11 cellular contexts compared by ENCODE assay signal in the genomic region with DNA sequence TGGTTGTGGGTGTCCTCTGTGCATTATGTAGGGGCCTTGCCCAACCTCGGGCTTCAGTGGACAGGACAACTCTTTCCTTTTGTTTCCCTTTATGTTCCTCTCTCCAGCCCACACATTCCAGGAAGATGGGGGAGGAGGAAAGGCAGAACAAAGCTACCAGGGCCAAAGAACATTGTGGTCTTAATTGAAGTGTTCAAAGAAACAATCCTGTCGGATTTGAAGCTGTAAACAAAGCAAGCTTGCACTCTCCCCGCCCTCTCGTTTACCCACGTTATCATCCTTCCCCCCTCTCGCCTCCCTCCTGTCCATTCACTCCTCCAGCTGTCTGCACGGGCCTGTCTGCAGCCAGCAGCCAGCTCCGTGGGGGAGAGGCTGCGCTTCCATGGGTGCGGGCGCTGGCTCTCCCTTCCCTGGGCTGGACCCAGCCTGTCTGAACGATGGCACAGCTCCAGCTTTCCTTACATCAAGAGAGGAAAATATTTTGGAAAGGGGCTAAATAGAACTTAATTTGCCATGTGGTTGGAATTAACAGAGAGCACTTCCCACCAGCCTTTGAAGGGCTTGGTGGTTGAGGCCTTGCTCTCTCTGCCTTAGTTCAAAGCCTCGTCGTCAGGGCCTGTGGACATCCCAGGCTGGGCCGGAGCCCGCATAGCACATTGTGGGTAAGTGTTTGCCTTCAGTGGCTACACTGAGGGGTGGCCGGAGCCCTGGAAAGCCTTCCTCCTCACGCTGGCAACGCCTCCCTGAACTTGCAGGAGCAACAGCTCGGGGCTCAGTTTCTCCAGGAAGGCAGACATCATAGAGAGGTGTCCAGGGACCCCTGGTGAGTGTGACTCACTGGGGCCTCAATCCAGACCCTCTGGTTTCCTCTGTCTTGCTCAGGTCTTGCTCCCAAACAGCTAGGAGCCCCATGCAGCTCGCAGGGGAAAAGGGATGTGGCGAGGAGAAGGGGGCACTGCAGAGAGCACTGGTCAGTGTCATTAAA.
DNase-seq lines count a peak whose midpoint lies in the region; ATAC-seq, FAIRE-seq and TF ChIP-seq lines count a peak whose summit lies in the region.
"Had no signal": no experiment of that assay in that cellular context is flagged by ENCODE, and none has a peak within 500 bp of the region (broad histone marks: within the 10 kb centered on the region; RNA-seq: fewer than 3 reads in every experiment).

No MANE protein-coding gene starts in this region.

- H3K9me2 ChIP-seq in SK-N-SH = no peaks in the 10 kb centered on the region

- H3K27ac Mint-ChIP-seq in Caco-2 (ENCODE audit: unreplicated experiment) = peak overlapping the region; percentile 64
- H3K27ac Mint-ChIP-seq in activated T-helper 2 cell treated with anti-CD3 and anti-CD28 coated beads, Interferon-gamma antibody, Interleukin-2, Interleukin-4, amounts not matched to agents 10 μg/mL and 5 μg/mL and 100 μg/mL, durations not matched to agents 14 hours and 24 hours and 36 hours = no peak overlapping the region
- H3K27ac Mint-ChIP-seq: memory B cell; stimulated activated naive CD8-positive, alpha-beta T cell treated with anti-CD3 and anti-CD28 coated beads, Interleukin-15, Interleukin-2, amounts not matched to agents 100 ng/mL and 50 ng/mL, for 24 hours had no signal

- TF ChIP-seq CTCF in Caco-2 (IDR thresholded peaks at IDR 0.05; ENCODE audit: insufficient read depth in 1 of 2, low read depth in 1 of 2, low read length in 1 of 2, severe bottlenecking in 1 of 2, unreplicated experiment in 1 of 2) = no peak
- TF ChIP-seq CTCF in SK-N-SH (IDR thresholded peaks at IDR 0.05) = no peak
- TF ChIP-seq CTCF in foreskin keratinocyte (conservative IDR thresholded peaks at IDR 0.05) = no peak
- TF ChIP-seq CTCF in pancreas (IDR thresholded peaks at IDR 0.05) = no peak

- TF ChIP-seq EP300 in SK-N-SH (IDR thresholded peaks at IDR 0.05; ENCODE audit: borderline replicate concordance in 1 of 2, low read depth in 1 of 2, low read length in 1 of 2) = no peak

- H3K27me3 Mint-ChIP-seq in Caco-2 (ENCODE audit: insufficient read depth, unreplicated experiment) = no peaks in the 10 kb centered on the region
- H3K27me3 Mint-ChIP-seq in activated T-helper 2 cell treated with anti-CD3 and anti-CD28 coated beads, Interferon-gamma antibody, Interleukin-2, Interleukin-4, amounts not matched to agents 10 μg/mL and 5 μg/mL and 100 μg/mL, durations not matched to agents 14 hours and 24 hours and 36 hours (ENCODE audit: low read depth) = no peaks in the 10 kb centered on the region
- H3K27me3 Mint-ChIP-seq: memory B cell; stimulated activated naive CD8-positive, alpha-beta T cell treated with anti-CD3 and anti-CD28 coated beads, Interleukin-15, Interleukin-2, amounts not matched to agents 100 ng/mL and 50 ng/mL, for 24 hours had no signal

- peak; percentile 74 to 77 for DNase-seq in Caco-2
- peak; percentile 70 for DNase-seq in SK-N-SH
- peak in 1 of 2 donors; percentile 39 for DNase-seq in foreskin keratinocyte
- peak in 4 of 6 donors; percentile 29 to 54 (median 42) for DNase-seq in pancreas
- DNase-seq in DMS114 treated with DMSO at 0.1 percent for 48 hours (lab: John Stamatoyannopoulos, UW; ENCODE audit: unreplicated experiment) = no peak
- DNase-seq in activated T-helper 2 cell treated with anti-CD3 and anti-CD28 coated beads, Interferon-gamma antibody, Interleukin-2, Interleukin-4, amounts not matched to agents 10 μg/mL and 5 μg/mL and 100 μg/mL, durations not matched to agents 14 hours and 24 hours and 36 hours (ENCODE audit: low spot score) = no peak
- no peak for DNase-seq in activated naive CD4-positive, alpha-beta T cell treated with anti-CD3 and anti-CD28 coated beads, Interleukin-2, amount 50 U/mL, for 16 hours
- DNase-seq in SHP77 treated with DMSO at 0.1 percent for 48 hours (lab: John Stamatoyannopoulos, UW) = no peak
- DNase-seq: NCI-H524 treated with DMSO at 0.1 percent for 48 hours had no signal

- H3K36me3 Mint-ChIP-seq in Caco-2 (ENCODE audit: insufficient read depth, unreplicated experiment) = no peaks in the 10 kb centered on the region
- no peaks in the 10 kb centered on the region for H3K36me3 Mint-ChIP-seq in activated T-helper 2 cell treated with anti-CD3 and anti-CD28 coated beads, Interferon-gamma antibody, Interleukin-2, Interleukin-4, amounts not matched to agents 10 μg/mL and 5 μg/mL and 100 μg/mL, durations not matched to agents 14 hours and 24 hours and 36 hours (ENCODE audit: low read depth)
- H3K36me3 Mint-ChIP-seq: memory B cell had no signal

- no peak overlapping the region for H3K4me3 ChIP-seq in Caco-2 (ENCODE audit: low read depth, low read length)
- H3K4me3 ChIP-seq in SK-N-SH (ENCODE audit: low read depth in 2 of 2, low read length in 1 of 2) = no peak overlapping the region
- H3K4me3 ChIP-seq in pancreas = no peak overlapping the region

- CTCF ChIA-PET in Caco-2 (lab: Charles Lee) (interaction anchor here (0.6 to 0.7 kb wide), 2 partner anchors 73 to 200 kb away, joined by 3 read pairs; no protein-coding TSS in a partner anchor), SK-N-SH (lab: Yijun Ruan, JAX) (interaction anchor here (1.0 kb wide), 1 partner anchor 52 kb away, joined by 3 read pairs; no protein-coding TSS in a partner anchor)

- FAIRE-seq in pancreas (lab: Jason Lieb, UNC) = no peak

- H3K9me3 ChIP-seq in Caco-2 = no peaks in the 10 kb centered on the region
- no peaks in the 10 kb centered on the region for H3K9me3 ChIP-seq in SK-N-SH
- no peaks in the 10 kb centered on the region for H3K9me3 ChIP-seq in pancreas

- H3K36me3 ChIP-seq in Caco-2 (ENCODE audit: control insufficient read depth, insufficient read depth, low read length) (no peaks in the 10 kb centered on the region; the same call in 1 of the 2 replicates), SK-N-SH (replicated peaks in 1 of 2; ENCODE audit: control insufficient read depth in 1 of 2, insufficient read depth in 2 of 2, low read length in 1 of 2) (no peaks in the 10 kb centered on the region), pancreas (no peaks in the 10 kb centered on the region)

- no peaks in the 10 kb centered on the region for H3K27me3 ChIP-seq in Caco-2 (replicated peaks; ENCODE audit: control insufficient read depth, insufficient read depth, low read length)
- no peaks in the 10 kb centered on the region for H3K27me3 ChIP-seq in SK-N-SH (ENCODE audit: insufficient read depth)
- no peaks in the 10 kb centered on the region for H3K27me3 ChIP-seq in foreskin keratinocyte
- no peaks in the 10 kb centered on the region for H3K27me3 ChIP-seq in pancreas

- H3K27ac ChIP-seq in SK-N-SH (ENCODE audit: low read depth in 2 of 2, low read length in 1 of 2) (peak overlapping the region in 1 of 2 experiments; percentile 34; a peak in 2 of 4 replicates), foreskin keratinocyte (no peak overlapping the region), pancreas (peak overlapping the region in 2 of 4 donors; percentile 5 to 17)

- TF ChIP-seq RAD21 in SK-N-SH (IDR thresholded peaks at IDR 0.05; ENCODE audit: low read length) = no peak

- no peak overlapping the region for H2AFZ ChIP-seq in SK-N-SH (ENCODE audit: low read depth)

- ATAC-seq in foreskin keratinocyte = peak; percentile 41
- ATAC-seq in pancreas = peak in 3 of 4 donors; percentile 65 to 72 (median 70)

- intact Hi-C loops in Caco-2 (cut with micrococcal nuclease; ENCODE audit: unreplicated experiment) (loop anchor here (1.0 to 5.0 kb wide), 2 partner anchors 16 to 57 kb away; no protein-coding TSS in a partner anchor), pancreas (cut with DNase I) (no loop called here)
- intact Hi-C loops in activated T-helper 2 cell treated with anti-CD3 and anti-CD28 coated beads, Interferon-gamma antibody, Interleukin-2, Interleukin-4, amounts not matched to agents 10 μg/mL and 5 μg/mL and 100 μg/mL, durations not matched to agents 14 hours and 24 hours and 36 hours (cut with micrococcal nuclease) = no loop called here

- H3K4me1 ChIP-seq in Caco-2 = peaks cover 53% of the 10 kb centered on the region
- H3K4me1 ChIP-seq in SK-N-SH (ENCODE audit: control insufficient read depth in 1 of 2, insufficient read depth in 2 of 2, low read depth in 1 of 2, low read length in 1 of 2) = peaks cover 0 to 55% of the 10 kb centered on the region in 2 experiments; a peak in 1 of 4 replicates
- peaks cover 16% of the 10 kb centered on the region for H3K4me1 ChIP-seq in foreskin keratinocyte
- H3K4me1 ChIP-seq in pancreas = no peaks in the 10 kb centered on the region

- H3F3A ChIP-seq in SK-N-SH (replicated peaks; ENCODE audit: insufficient read depth) = no peaks in the 10 kb centered on the region

- POLR2A ChIA-PET in Caco-2 (lab: Charles Lee) = interaction anchor here (0.6 to 1.2 kb wide), 2 partner anchors 16 to 67 kb away, joined by 6 to 7 read pairs; no protein-coding TSS in a partner anchor
- POLR2A ChIA-PET in SK-N-SH (lab: Yijun Ruan, JAX) = interaction anchor here (0.6 to 1.7 kb wide), 4 partner anchors 31 to 194 kb away, joined by 3 to 4 read pairs (median 4); no protein-coding TSS in a partner anchor

- no peak overlapping the region for H3K9ac ChIP-seq in SK-N-SH

- no peaks in the 10 kb centered on the region for H3K79me2 ChIP-seq in SK-N-SH (ENCODE audit: insufficient read depth)

- H3K4me2 ChIP-seq in SK-N-SH = no peak overlapping the region

- BruUV-seq in Caco-2 (replicated peaks; lab: Mats Ljungman, UMichigan) = no TSS peak

- peaks cover 21% of the 10 kb centered on the region for H3K4me1 Mint-ChIP-seq in Caco-2 (ENCODE audit: low read depth, unreplicated experiment)
- no peaks in the 10 kb centered on the region for H3K4me1 Mint-ChIP-seq in activated T-helper 2 cell treated with anti-CD3 and anti-CD28 coated beads, Interferon-gamma antibody, Interleukin-2, Interleukin-4, amounts not matched to agents 10 μg/mL and 5 μg/mL and 100 μg/mL, durations not matched to agents 14 hours and 24 hours and 36 hours (ENCODE audit: low read depth)
- H3K4me1 Mint-ChIP-seq: memory B cell had no signal

- H3K4me3 Mint-ChIP-seq in Caco-2 (ENCODE audit: unreplicated experiment) = peak overlapping the region; percentile 53
- no peak overlapping the region for H3K4me3 Mint-ChIP-seq in activated T-helper 2 cell treated with anti-CD3 and anti-CD28 coated beads, Interferon-gamma antibody, Interleukin-2, Interleukin-4, amounts not matched to agents 10 μg/mL and 5 μg/mL and 100 μg/mL, durations not matched to agents 14 hours and 24 hours and 36 hours (ENCODE audit: low read depth)
- H3K4me3 Mint-ChIP-seq: memory B cell; stimulated activated naive CD8-positive, alpha-beta T cell treated with anti-CD3 and anti-CD28 coated beads, Interleukin-15, Interleukin-2, amounts not matched to agents 100 ng/mL and 50 ng/mL, for 24 hours had no signal

- no peaks in the 10 kb centered on the region for H4K20me1 ChIP-seq in SK-N-SH (ENCODE audit: insufficient read depth)

- 48% methylated on average over 14 of the region's 22 CpGs for WGBS in SK-N-SH (ENCODE audit: low lambda C conversion rate)
- WGBS in pancreas, 2 donors = 57 to 63% methylated on average over 22 of the region's 22 CpGs

- no peaks in the 10 kb centered on the region for H3K9me3 Mint-ChIP-seq in Caco-2 (ENCODE audit: unreplicated experiment)
- H3K9me3 Mint-ChIP-seq in activated T-helper 2 cell treated with anti-CD3 and anti-CD28 coated beads, Interferon-gamma antibody, Interleukin-2, Interleukin-4, amounts not matched to agents 10 μg/mL and 5 μg/mL and 100 μg/mL, durations not matched to agents 14 hours and 24 hours and 36 hours = no peaks in the 10 kb centered on the region
- H3K9me3 Mint-ChIP-seq: memory B cell; stimulated activated naive CD8-positive, alpha-beta T cell treated with anti-CD3 and anti-CD28 coated beads, Interleukin-15, Interleukin-2, amounts not matched to agents 100 ng/mL and 50 ng/mL, for 24 hours had no signal

Comparison
In these comparisons a context has a peak if more than half of its experiments do, and no peak if none do; other contexts are left out.
1. DNase-seq: peak in Caco-2 (2 of 2), SK-N-SH (single experiment) and pancreas (4 of 6); none in DMS114 treated with DMSO at 0.1 percent for 48 hours (single experiment), activated T-helper 2 cell treated with anti-CD3 and anti-CD28 coated beads, Interferon-gamma antibody, Interleukin-2, Interleukin-4, amounts not matched to agents 10 μg/mL and 5 μg/mL and 100 μg/mL, durations not matched to agents 14 hours and 24 hours and 36 hours (single experiment), activated naive CD4-positive, alpha-beta T cell treated with anti-CD3 and anti-CD28 coated beads, Interleukin-2, amount 50 U/mL, for 16 hours (single experiment) and SHP77 treated with DMSO at 0.1 percent for 48 hours (single experiment).